ENCODE assay signal across 17 cellular contexts in the genomic region with DNA sequence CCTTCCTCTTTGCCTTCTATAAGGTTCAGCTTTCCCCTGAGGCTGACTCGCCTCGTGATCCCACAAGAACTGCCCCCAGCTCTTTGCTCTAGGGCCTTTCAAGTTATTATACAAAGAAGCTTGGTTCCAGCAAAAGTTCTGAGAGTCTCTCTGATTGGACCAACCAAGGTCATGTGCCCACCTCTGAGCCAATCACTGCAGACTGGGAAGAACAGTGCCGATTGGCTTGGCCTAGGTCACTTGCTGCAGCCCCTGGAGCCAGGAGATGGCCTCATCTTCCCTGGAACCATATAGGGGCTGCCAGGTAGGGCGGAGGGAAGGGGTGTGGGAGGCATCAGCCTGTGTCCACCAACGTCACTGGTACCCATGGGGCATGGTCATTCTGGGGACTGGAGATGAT. TPM values are rescaled to one million over a fixed set of nuclear protein-coding genes. Genes with fewer than 3 reads are reported as not detected.
DNase-seq lines count a peak whose midpoint lies in the region; ATAC-seq and TF ChIP-seq lines count a peak whose summit lies in the region.
"Had no signal": no experiment of that assay in that cellular context is flagged by ENCODE, and none has a peak within 500 bp of the region (broad histone marks: within the 10 kb centered on the region; RNA-seq: fewer than 3 reads in every experiment).

No MANE protein-coding gene starts in this region.

- H4K12ac ChIP-seq in trophoblast cell (ENCODE audit: low read depth, low read length) = no peak overlapping the region

- H3K9me3 ChIP-seq in Karpas-422 (ENCODE audit: low read length) = no peaks in the 10 kb centered on the region
- H3K9me3 ChIP-seq in trophoblast cell (ENCODE audit: insufficient read depth, low read depth, low read length) = peaks cover 19% of the 10 kb centered on the region
- no peaks in the 10 kb centered on the region for H3K9me3 ChIP-seq in OCI-LY7 (ENCODE audit: low read length)

- BruUV-seq in OCI-LY7 (replicated peaks; lab: Mats Ljungman, UMichigan) = no TSS peak

- intact Hi-C loops in OCI-LY7 (cut with micrococcal nuclease; ENCODE audit: unreplicated experiment) = no loop called here

- H4K20me1 ChIP-seq in Karpas-422 (ENCODE audit: insufficient read depth, low read depth, low read length) = no peaks in the 10 kb centered on the region
- H4K20me1 ChIP-seq in OCI-LY7 (ENCODE audit: insufficient read depth, low read length) = no peaks in the 10 kb centered on the region

- no peak overlapping the region for H3K4me3 ChIP-seq in Karpas-422 (ENCODE audit: low read length)
- no peak overlapping the region for H3K4me3 ChIP-seq in trophoblast cell (ENCODE audit: low read depth, low read length)
- no peak overlapping the region for H3K4me3 ChIP-seq in OCI-LY7 (ENCODE audit: low read depth, low read length, poor library complexity, severe bottlenecking)
- H3K4me3 ChIP-seq: PC-9 had no signal

- CTCF ChIA-PET in OCI-LY7 (lab: Charles Lee; ENCODE audit: unreplicated experiment) = no interaction called here

- WGBS in trophoblast cell (ENCODE audit: extremely low coverage, insufficient coverage, insufficient read length) = no CpG with 5 or more reads among the region's 5 CpGs

- no peak for TF ChIP-seq CTCF in OCI-LY7 (conservative IDR thresholded peaks at IDR 0.05; ENCODE audit: low read length)

- H3K79me2 ChIP-seq in Karpas-422 (ENCODE audit: low read length) (no peaks in the 10 kb centered on the region), trophoblast cell (ENCODE audit: control insufficient read depth, insufficient read depth, low read length, poor library complexity) (no peaks in the 10 kb centered on the region), OCI-LY7 (ENCODE audit: insufficient read depth, low read depth, low read length) (no peaks in the 10 kb centered on the region)

- POLR2A ChIA-PET in OCI-LY7 (lab: Charles Lee) = no interaction called here

- ATAC-seq in SK-N-SH treated with all-trans-retinoic acid at 6 μM for 48 hours = peak; percentile 46; the same call in 1 of the 3 replicates
- ATAC-seq in HG02623 (IDR thresholded peaks at IDR 0.05; ENCODE audit: unreplicated experiment) = no peak

- no peak overlapping the region for H3K23ac ChIP-seq in trophoblast cell (ENCODE audit: low read length)

- DNase-seq in COLO829 (ENCODE audit: low spot score) (peak; percentile 23), Karpas-422 (peak; percentile 64), germinal center (ENCODE audit: low spot score) (peak; percentile 29), trophoblast cell (no peak), OCI-LY7 (ENCODE audit: low spot score) (no peak)
- DNase-seq in activated CD4-positive, alpha-beta T cell treated with anti-CD3 and anti-CD28 coated beads, Interleukin-2, amount 50 U/mL, for 1 hour = no peak
- DNase-seq: C1 segment of cervical spinal cord, COR-L47, HCEC 1CT, Kasumi-1, NCI-H1930, NCI-H2171, NCI-H446 treated with DMSO at 0.1 percent for 48 hours, PC-9, Right ventricle myocardium superior had no signal

- no peak overlapping the region for H4K91ac ChIP-seq in trophoblast cell (ENCODE audit: low read depth, low read length)

- no peak overlapping the region for H3K4me2 ChIP-seq in Karpas-422 (ENCODE audit: low read depth, low read length, poor library complexity, severe bottlenecking)
- no peak overlapping the region for H3K4me2 ChIP-seq in trophoblast cell (ENCODE audit: low read length)
- no peak overlapping the region for H3K4me2 ChIP-seq in OCI-LY7 (ENCODE audit: low read length)
- H3K4me2 ChIP-seq: PC-9 had no signal

- no peak overlapping the region for H4K8ac ChIP-seq in trophoblast cell (ENCODE audit: low read depth, low read length)

- no peak overlapping the region for H2BK120ac ChIP-seq in trophoblast cell (ENCODE audit: insufficient read depth, low read length, poor library complexity)

- H3K27me3 ChIP-seq in Karpas-422 (ENCODE audit: low read length) (0 out of 2 replicates have a peak, but pooled peaks cover 4% of the 10 kb centered on the region), trophoblast cell (ENCODE audit: insufficient read depth, low read length) (no peaks in the 10 kb centered on the region)

- no peak overlapping the region for H2AFZ ChIP-seq in Karpas-422 (ENCODE audit: low read length)
- H2AFZ ChIP-seq in trophoblast cell (ENCODE audit: insufficient read depth, low read length, poor library complexity) = no peak overlapping the region
- no peak overlapping the region for H2AFZ ChIP-seq in OCI-LY7 (ENCODE audit: low read length)
- H2AFZ ChIP-seq: PC-9 had no signal

- H2BK12ac ChIP-seq in trophoblast cell (ENCODE audit: low read length) = no peak overlapping the region

- H3K36me3 ChIP-seq in Karpas-422 (ENCODE audit: insufficient read depth, low read length) (no peaks in the 10 kb centered on the region), trophoblast cell (ENCODE audit: control insufficient read depth in 1 of 2, insufficient read depth in 2 of 2, low read length in 2 of 2) (no peaks in the 10 kb centered on the region), OCI-LY7 (ENCODE audit: insufficient read depth, low read length) (no peaks in the 10 kb centered on the region)

- no peak overlapping the region for H3K18ac ChIP-seq in trophoblast cell (ENCODE audit: low read length)

- H3K9me2 ChIP-seq in Karpas-422 (replicated peaks; ENCODE audit: insufficient read depth, low read length) = no peaks in the 10 kb centered on the region
- no peaks in the 10 kb centered on the region for H3K9me2 ChIP-seq in OCI-LY7 (ENCODE audit: insufficient read depth, low read length)

- no peak overlapping the region for H3K14ac ChIP-seq in trophoblast cell (ENCODE audit: low read length)

- H3K4ac ChIP-seq in trophoblast cell (ENCODE audit: low read depth, low read length) = no peak overlapping the region

- no peak overlapping the region for H2AK5ac ChIP-seq in trophoblast cell (ENCODE audit: low read length)

- H3K4me1 ChIP-seq in Karpas-422 (ENCODE audit: low read length) (no peaks in the 10 kb centered on the region), trophoblast cell (ENCODE audit: control insufficient read depth in 1 of 2, insufficient read depth in 2 of 2, low read length in 2 of 2) (no peaks in the 10 kb centered on the region), OCI-LY7 (ENCODE audit: insufficient read depth, low read length, poor library complexity, severe bottlenecking) (no peaks in the 10 kb centered on the region)

- H3K27ac ChIP-seq in Karpas-422 (ENCODE audit: low read length) (no peak overlapping the region), trophoblast cell (ENCODE audit: low read depth, low read length) (no peak overlapping the region), OCI-LY7 (ENCODE audit: low read depth, low read length, poor library complexity, severe bottlenecking) (no peak overlapping the region)
- H3K27ac ChIP-seq: PC-9 had no signal

- H3K9ac ChIP-seq in Karpas-422 (ENCODE audit: low read length) (no peak overlapping the region), trophoblast cell (ENCODE audit: low read length) (no peak overlapping the region)

- no peak overlapping the region for H2BK5ac ChIP-seq in trophoblast cell (ENCODE audit: low read depth, low read length, poor library complexity)

- no peaks in the 10 kb centered on the region for H3K79me1 ChIP-seq in trophoblast cell (ENCODE audit: low read length)

TF ChIP-seq in SK-N-SH treated with all-trans-retinoic acid at 6 μM for 48 hours, 23 proteins besides CTCF, POLR2A, EP300 and RAD21 (continues in another document):
- TF ChIP-seq, protein P1, sequence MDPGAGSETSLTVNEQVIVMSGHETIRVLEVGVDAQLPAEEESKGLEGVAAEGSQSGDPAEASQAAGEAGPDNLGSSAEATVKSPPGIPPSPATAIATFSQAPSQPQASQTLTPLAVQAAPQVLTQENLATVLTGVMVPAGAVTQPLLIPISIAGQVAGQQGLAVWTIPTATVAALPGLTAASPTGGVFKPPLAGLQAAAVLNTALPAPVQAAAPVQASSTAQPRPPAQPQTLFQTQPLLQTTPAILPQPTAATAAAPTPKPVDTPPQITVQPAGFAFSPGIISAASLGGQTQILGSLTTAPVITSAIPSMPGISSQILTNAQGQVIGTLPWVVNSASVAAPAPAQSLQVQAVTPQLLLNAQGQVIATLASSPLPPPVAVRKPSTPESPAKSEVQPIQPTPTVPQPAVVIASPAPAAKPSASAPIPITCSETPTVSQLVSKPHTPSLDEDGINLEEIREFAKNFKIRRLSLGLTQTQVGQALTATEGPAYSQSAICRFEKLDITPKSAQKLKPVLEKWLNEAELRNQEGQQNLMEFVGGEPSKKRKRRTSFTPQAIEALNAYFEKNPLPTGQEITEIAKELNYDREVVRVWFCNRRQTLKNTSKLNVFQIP (CRISPR knock-in tag; IDR thresholded peaks at IDR 0.05; ENCODE audit: borderline replicate concordance, low read depth) = no peak
- TF ChIP-seq ZC3H10 (CRISPR knock-in tag; IDR thresholded peaks at IDR 0.05) (no peak), PPARA (CRISPR knock-in tag; IDR thresholded peaks at IDR 0.05; ENCODE audit: borderline replicate concordance) (no peak), ZNF565 (CRISPR knock-in tag; conservative IDR thresholded peaks at IDR 0.05; ENCODE audit: low read depth) (no peak), SNAI2 (CRISPR knock-in tag; IDR thresholded peaks at IDR 0.05) (no peak), ARNTL (CRISPR knock-in tag; IDR thresholded peaks at IDR 0.05; ENCODE audit: borderline replicate concordance, low read depth) (no peak), GLIS3 (CRISPR knock-in tag; IDR thresholded peaks at IDR 0.05) (no peak), BACH2 (CRISPR knock-in tag; IDR thresholded peaks at IDR 0.05; ENCODE audit: borderline replicate concordance) (no peak), OSR1 (CRISPR knock-in tag; IDR thresholded peaks at IDR 0.05) (no peak), ESRRG (CRISPR knock-in tag; IDR thresholded peaks at IDR 0.05) (no peak), RARB (CRISPR knock-in tag; IDR thresholded peaks at IDR 0.05) (no peak), TCF4 (CRISPR knock-in tag; IDR thresholded peaks at IDR 0.05; ENCODE audit: borderline replicate concordance) (no peak), ZFP3 (CRISPR knock-in tag; IDR thresholded peaks at IDR 0.05) (no peak)
- TF ChIP-seq, protein P2, sequence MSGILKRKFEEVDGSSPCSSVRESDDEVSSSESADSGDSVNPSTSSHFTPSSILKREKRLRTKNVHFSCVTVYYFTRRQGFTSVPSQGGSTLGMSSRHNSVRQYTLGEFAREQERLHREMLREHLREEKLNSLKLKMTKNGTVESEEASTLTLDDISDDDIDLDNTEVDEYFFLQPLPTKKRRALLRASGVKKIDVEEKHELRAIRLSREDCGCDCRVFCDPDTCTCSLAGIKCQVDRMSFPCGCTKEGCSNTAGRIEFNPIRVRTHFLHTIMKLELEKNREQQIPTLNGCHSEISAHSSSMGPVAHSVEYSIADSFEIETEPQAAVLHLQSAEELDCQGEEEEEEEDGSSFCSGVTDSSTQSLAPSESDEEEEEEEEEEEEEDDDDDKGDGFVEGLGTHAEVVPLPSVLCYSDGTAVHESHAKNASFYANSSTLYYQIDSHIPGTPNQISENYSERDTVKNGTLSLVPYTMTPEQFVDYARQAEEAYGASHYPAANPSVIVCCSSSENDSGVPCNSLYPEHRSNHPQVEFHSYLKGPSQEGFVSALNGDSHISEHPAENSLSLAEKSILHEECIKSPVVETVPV (CRISPR knock-in tag; IDR thresholded peaks at IDR 0.05) = no peak

RNA-seq across cellular contexts. Expression of a gene that starts 22.8 kb away (rescaled TPM):
- not detected in 2 replicates for total RNA-seq in Karpas-422 (2014; rRNA removed; shearing (Covaris generic); ENCODE audit: low replicate concordance)
- 0.01 TPM in 1 of 2 replicates, not detected in the other for polyA plus RNA-seq in trophoblast cell (2013)
- total RNA-seq in OCI-LY7 (2014; rRNA removed; shearing (Covaris generic)) = not detected in 2 replicates
- not detected in 2 replicates for total RNA-seq in OCI-LY7 (2022)
- total RNA-seq: PC-9, Right ventricle myocardium superior had no signal

Comparison
In these comparisons a context has a peak if more than half of its experiments do, and no peak if none do; other contexts are left out.
1. DNase-seq: peak in COLO829 (single experiment), Karpas-422 (single experiment) and germinal center (single experiment); none in trophoblast cell (0 of 2), activated CD4-positive, alpha-beta T cell treated with anti-CD3 and anti-CD28 coated beads, Interleukin-2, amount 50 U/mL, for 1 hour (single experiment) and OCI-LY7 (single experiment).